Comparison of ENCODE assay signal across 1 cellular context in the genomic region with DNA sequence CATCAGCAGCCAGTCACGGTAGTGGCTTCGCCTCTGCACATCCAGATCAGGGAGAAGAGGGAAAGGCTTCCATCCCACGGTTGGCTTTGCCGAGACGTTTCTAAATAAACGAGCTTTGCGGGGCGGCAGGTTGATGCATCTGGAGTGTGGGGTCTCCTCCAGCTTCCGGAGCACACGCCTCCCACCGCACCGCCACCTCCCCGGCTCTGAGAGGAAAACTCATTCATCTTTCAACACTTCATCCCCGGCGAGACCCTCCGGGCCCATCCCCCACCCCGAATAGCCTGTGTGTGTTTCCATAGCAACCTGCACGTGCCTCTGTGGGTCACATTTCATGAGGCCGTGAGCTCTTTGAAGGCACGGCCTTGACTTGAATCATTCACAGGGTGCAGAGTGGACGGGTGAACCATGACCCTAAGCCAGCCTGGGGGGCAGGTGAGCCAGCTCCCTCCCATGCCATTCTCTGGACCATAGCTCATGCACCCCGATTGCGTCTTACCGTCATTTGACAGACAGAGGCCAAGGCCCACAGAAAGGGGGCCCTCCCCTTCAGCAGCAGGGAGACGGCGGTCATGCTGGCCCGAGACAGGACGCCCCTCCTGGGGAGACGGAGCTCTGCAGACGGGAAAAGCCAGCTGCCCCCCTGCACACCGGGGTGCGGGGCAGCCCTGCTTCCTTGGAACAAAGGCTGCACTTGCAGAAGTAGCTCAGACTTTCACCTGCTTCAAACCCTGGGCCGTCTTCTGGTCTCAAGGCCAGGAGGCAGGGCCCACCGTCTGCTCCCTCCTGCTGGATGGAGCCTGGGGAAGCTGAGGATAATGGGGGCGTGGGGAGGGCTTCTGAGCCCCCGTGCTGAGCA.
A peak's percentile ranks its signal among the peaks of the same experiment; 100 is the strongest.
TF ChIP-seq lines count a peak whose summit lies in the region.

No MANE protein-coding gene starts in this region.

TF ChIP-seq in WTC11, 78 proteins besides CTCF, POLR2A, EP300 and RAD21 (continued from another document):
- TF ChIP-seq, protein P1, sequence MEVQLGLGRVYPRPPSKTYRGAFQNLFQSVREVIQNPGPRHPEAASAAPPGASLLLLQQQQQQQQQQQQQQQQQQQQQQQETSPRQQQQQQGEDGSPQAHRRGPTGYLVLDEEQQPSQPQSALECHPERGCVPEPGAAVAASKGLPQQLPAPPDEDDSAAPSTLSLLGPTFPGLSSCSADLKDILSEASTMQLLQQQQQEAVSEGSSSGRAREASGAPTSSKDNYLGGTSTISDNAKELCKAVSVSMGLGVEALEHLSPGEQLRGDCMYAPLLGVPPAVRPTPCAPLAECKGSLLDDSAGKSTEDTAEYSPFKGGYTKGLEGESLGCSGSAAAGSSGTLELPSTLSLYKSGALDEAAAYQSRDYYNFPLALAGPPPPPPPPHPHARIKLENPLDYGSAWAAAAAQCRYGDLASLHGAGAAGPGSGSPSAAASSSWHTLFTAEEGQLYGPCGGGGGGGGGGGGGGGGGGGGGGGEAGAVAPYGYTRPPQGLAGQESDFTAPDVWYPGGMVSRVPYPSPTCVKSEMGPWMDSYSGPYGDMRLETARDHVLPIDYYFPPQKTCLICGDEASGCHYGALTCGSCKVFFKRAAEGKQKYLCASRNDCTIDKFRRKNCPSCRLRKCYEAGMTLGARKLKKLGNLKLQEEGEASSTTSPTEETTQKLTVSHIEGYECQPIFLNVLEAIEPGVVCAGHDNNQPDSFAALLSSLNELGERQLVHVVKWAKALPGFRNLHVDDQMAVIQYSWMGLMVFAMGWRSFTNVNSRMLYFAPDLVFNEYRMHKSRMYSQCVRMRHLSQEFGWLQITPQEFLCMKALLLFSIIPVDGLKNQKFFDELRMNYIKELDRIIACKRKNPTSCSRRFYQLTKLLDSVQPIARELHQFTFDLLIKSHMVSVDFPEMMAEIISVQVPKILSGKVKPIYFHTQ (CRISPR knock-in tag; IDR thresholded peaks at IDR 0.05), result no peak
- TF ChIP-seq MXD4 (CRISPR knock-in tag; IDR thresholded peaks at IDR 0.05; ENCODE audit: borderline replicate concordance), result no peak
- 0 out of 2 replicates have a peak, but pooled peaks have one; percentile 58 for TF ChIP-seq ZNF232 (CRISPR knock-in tag; IDR thresholded peaks at IDR 0.05)
TF ChIP-seq in WTC11: peak in this region for 6.
